Comparison of ENCODE assay signal across 8 cellular contexts in the genomic region with DNA sequence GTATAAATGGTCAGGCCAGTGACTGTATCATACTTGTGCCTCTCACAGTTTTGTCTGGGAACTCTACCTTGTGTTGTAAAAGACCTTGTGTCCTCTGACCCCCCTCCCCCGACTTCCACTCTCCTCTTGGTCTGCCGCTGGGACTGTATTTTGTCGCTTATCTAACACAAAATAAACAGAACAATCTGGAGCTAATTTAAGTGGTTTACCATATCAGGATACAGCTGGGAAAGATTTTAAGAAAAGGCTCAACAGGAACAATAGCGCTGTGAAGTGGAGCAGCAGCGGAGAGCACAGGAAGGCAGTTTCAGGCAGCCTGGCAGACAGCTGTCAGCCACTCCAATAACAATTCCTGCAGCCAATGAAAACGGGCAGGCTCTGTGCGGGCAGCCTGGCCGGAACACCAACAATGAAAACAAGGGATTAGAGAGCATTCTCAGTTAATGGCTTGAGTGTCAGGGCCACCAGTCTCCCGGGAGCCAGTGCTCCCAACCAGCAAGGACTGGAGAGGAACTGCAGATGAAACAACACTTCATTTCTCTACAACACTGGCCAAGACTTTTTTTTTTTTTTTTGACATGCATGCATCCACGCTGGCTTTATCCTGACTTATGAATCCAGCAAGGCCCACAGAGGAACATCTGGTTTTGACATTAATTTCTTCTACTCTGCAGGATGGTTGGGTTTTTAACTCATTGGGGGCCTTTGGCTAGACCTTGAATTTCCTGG.
DNase-seq lines count a peak whose midpoint lies in the region; ATAC-seq and TF ChIP-seq lines count a peak whose summit lies in the region.

No MANE protein-coding gene starts in this region.

- CTCF ChIA-PET in activated B cell treated with CpG ODN at 0.5 μM for 24 hours (lab: Charles Lee): interaction anchor here (1.2 kb wide), 2 partner anchors 55 to 225 kb away, joined by 3 to 4 read pairs; no protein-coding TSS in a partner anchor

- H3K79me2 ChIP-seq in hepatocyte: no peaks in the 10 kb centered on the region
- no peaks in the 10 kb centered on the region for H3K79me2 ChIP-seq in smooth muscle cell (ENCODE audit: low read depth)

- no peaks in the 10 kb centered on the region for H3K27me3 ChIP-seq in hepatocyte
- H3K27me3 ChIP-seq in smooth muscle cell (ENCODE audit: low read depth): no peaks in the 10 kb centered on the region

- H3K36me3 ChIP-seq in hepatocyte (replicated peaks; ENCODE audit: insufficient read depth, low read depth) (no peaks in the 10 kb centered on the region), smooth muscle cell (ENCODE audit: low read depth) (no peaks in the 10 kb centered on the region)

- H3K9me3 Mint-ChIP-seq in activated B cell treated with CpG ODN at 0.5 μM for 24 hours: no peaks in the 10 kb centered on the region
- H3K9me3 Mint-ChIP-seq in T-helper 2 cell treated with Interferon-gamma antibody and Interleukin-4, amounts not matched to agents 5 μg/mL and 100 μg/mL, for 36 hours: no peaks in the 10 kb centered on the region

- peak overlapping the region; percentile 83 for H3K27ac ChIP-seq in hepatocyte
- peak overlapping the region; percentile 89 for H3K27ac ChIP-seq in smooth muscle cell (ENCODE audit: low read depth)

- no peaks in the 10 kb centered on the region for H3K27me3 Mint-ChIP-seq in activated B cell treated with CpG ODN at 0.5 μM for 24 hours
- no peaks in the 10 kb centered on the region for H3K27me3 Mint-ChIP-seq in T-helper 2 cell treated with Interferon-gamma antibody and Interleukin-4, amounts not matched to agents 5 μg/mL and 100 μg/mL, for 36 hours (ENCODE audit: low read depth)

- H3K9me3 ChIP-seq in hepatocyte (ENCODE audit: low read depth): no peaks in the 10 kb centered on the region
- no peaks in the 10 kb centered on the region for H3K9me3 ChIP-seq in smooth muscle cell (replicated peaks; ENCODE audit: low read depth)

- peak overlapping the region; percentile 59 for H3K27ac Mint-ChIP-seq in activated B cell treated with CpG ODN at 0.5 μM for 24 hours
- H3K27ac Mint-ChIP-seq in T-helper 2 cell treated with Interferon-gamma antibody and Interleukin-4, amounts not matched to agents 5 μg/mL and 100 μg/mL, for 36 hours: no peak overlapping the region

- H3K4me3 Mint-ChIP-seq in activated B cell treated with CpG ODN at 0.5 μM for 24 hours: peak overlapping the region; percentile 70
- H3K4me3 Mint-ChIP-seq in T-helper 2 cell treated with Interferon-gamma antibody and Interleukin-4, amounts not matched to agents 5 μg/mL and 100 μg/mL, for 36 hours: no peak overlapping the region

- H3K4me3 ChIP-seq in AG09309 (ENCODE audit: control insufficient read depth, low read depth, low read length): peak overlapping the region; percentile 20
- peak overlapping the region; percentile 64 for H3K4me3 ChIP-seq in NB4 (ENCODE audit: low read depth, low read length)
- no peak overlapping the region for H3K4me3 ChIP-seq in hepatocyte
- H3K4me3 ChIP-seq in smooth muscle cell: peak overlapping the region; percentile 24

- POLR2A ChIA-PET in activated B cell treated with CpG ODN at 0.5 μM for 24 hours (lab: Charles Lee): interaction anchor here (1.6 to 2.1 kb wide), 2 partner anchors 76 to 77 kb away, joined by 6 to 9 read pairs; no protein-coding TSS in a partner anchor

- H2AFZ ChIP-seq in hepatocyte: no peak overlapping the region
- H2AFZ ChIP-seq in smooth muscle cell (ENCODE audit: low read depth): peak overlapping the region; percentile 72

- no peaks in the 10 kb centered on the region for H3K9me2 ChIP-seq in hepatocyte (replicated peaks; ENCODE audit: insufficient read depth)

- DNase-seq in AG09309 (ENCODE audit: low read depth): peak; percentile 37
- peak; percentile 88 for DNase-seq in NB4 (ENCODE audit: low read depth)
- no peak for DNase-seq in activated B cell treated with CpG ODN at 0.5 μM for 24 hours
- peak; percentile 67 for DNase-seq in hepatocyte (ENCODE audit: low spot score)
- DNase-seq in smooth muscle cell (lab: John Stamatoyannopoulos, UW; ENCODE audit: unreplicated experiment): no peak
- no peak for DNase-seq in stimulated activated CD4-positive, alpha-beta T cell treated with anti-CD3 and anti-CD28 coated beads, Interleukin-2, amount 100 ng/mL, for 24 hours
- DNase-seq in AML-193 (lab: John Stamatoyannopoulos, UW): no peak
- DNase-seq in T-helper 2 cell treated with Interferon-gamma antibody and Interleukin-4, amounts not matched to agents 5 μg/mL and 100 μg/mL, for 36 hours (ENCODE audit: low spot score): no peak

- H3K36me3 Mint-ChIP-seq in activated B cell treated with CpG ODN at 0.5 μM for 24 hours (ENCODE audit: low read depth): peaks cover 5% of the 10 kb centered on the region
- H3K36me3 Mint-ChIP-seq in T-helper 2 cell treated with Interferon-gamma antibody and Interleukin-4, amounts not matched to agents 5 μg/mL and 100 μg/mL, for 36 hours (ENCODE audit: low read depth): no peaks in the 10 kb centered on the region

- H3F3A ChIP-seq in smooth muscle cell (ENCODE audit: low read depth): peaks cover 15% of the 10 kb centered on the region

- H3K9ac ChIP-seq in smooth muscle cell (ENCODE audit: low read depth): peak overlapping the region; percentile 39

- peak overlapping the region; percentile 67 for H3K4me2 ChIP-seq in hepatocyte
- H3K4me2 ChIP-seq in smooth muscle cell: peak overlapping the region; percentile 79

- WGBS in hepatocyte (ENCODE audit: low lambda C conversion rate, missing lambda C conversion rate): 8% methylated on average over 10 of the region's 10 CpGs
- WGBS in smooth muscle cell (ENCODE audit: low lambda C conversion rate): 3% methylated on average over 10 of the region's 10 CpGs

- H4K20me1 ChIP-seq in hepatocyte (ENCODE audit: insufficient read depth, poor library complexity, severe bottlenecking) (no peaks in the 10 kb centered on the region), smooth muscle cell (ENCODE audit: low read depth) (peaks cover 3% of the 10 kb centered on the region)

- TF ChIP-seq POLR2A in NB4 (IDR thresholded peaks at IDR 0.05; ENCODE audit: extremely low read depth, insufficient read length): peak; percentile 52

- TF ChIP-seq CTCF in AG09309 (IDR thresholded peaks at IDR 0.05; ENCODE audit: control insufficient read depth, insufficient read depth, low read depth, low read length, missing control alignments) (no peak), NB4 (IDR thresholded peaks at IDR 0.05; ENCODE audit: low read depth, low read length) (no peak), activated B cell treated with CpG ODN at 0.5 μM for 24 hours (IDR thresholded peaks at IDR 0.05) (no peak), hepatocyte (IDR thresholded peaks at IDR 0.05; ENCODE audit: poor library complexity) (no peak), smooth muscle cell (IDR thresholded peaks at IDR 0.05; ENCODE audit: borderline replicate concordance, insufficient read depth, poor library complexity, severe bottlenecking) (no peak)

- no peak for ATAC-seq in activated B cell treated with CpG ODN at 0.5 μM for 24 hours (ENCODE audit: low read depth)

- intact Hi-C loops in activated B cell treated with CpG ODN at 0.5 μM for 24 hours (cut with micrococcal nuclease): loop anchor here (5.0 kb wide), 1 partner anchor 181 kb away; no protein-coding TSS in a partner anchor

- peaks cover 67% of the 10 kb centered on the region for H3K4me1 Mint-ChIP-seq in activated B cell treated with CpG ODN at 0.5 μM for 24 hours
- peaks cover 2% of the 10 kb centered on the region for H3K4me1 Mint-ChIP-seq in T-helper 2 cell treated with Interferon-gamma antibody and Interleukin-4, amounts not matched to agents 5 μg/mL and 100 μg/mL, for 36 hours (ENCODE audit: low read depth)

- peaks cover 37% of the 10 kb centered on the region for H3K4me1 ChIP-seq in hepatocyte (ENCODE audit: insufficient read depth)
- H3K4me1 ChIP-seq in smooth muscle cell (ENCODE audit: low read depth): peaks cover 20% of the 10 kb centered on the region

Comparison
In these comparisons a context has a peak if more than half of its experiments do, and no peak if none do; other contexts are left out.
1. DNase-seq: peak in AG09309 (single experiment), NB4 (single experiment) and hepatocyte (single experiment); none in activated B cell treated with CpG ODN at 0.5 μM for 24 hours (single experiment), smooth muscle cell (single experiment), stimulated activated CD4-positive, alpha-beta T cell treated with anti-CD3 and anti-CD28 coated beads, Interleukin-2, amount 100 ng/mL, for 24 hours (0 of 2), AML-193 (0 of 2) and T-helper 2 cell treated with Interferon-gamma antibody and Interleukin-4, amounts not matched to agents 5 μg/mL and 100 μg/mL, for 36 hours (single experiment).